ENCODE assay signal across 8 cellular contexts in genomic region chr15:81939604-81940440, GRCh38.
DNase-seq lines count a peak whose midpoint lies in the region; ATAC-seq, FAIRE-seq and TF ChIP-seq lines count a peak whose summit lies in the region.

No MANE protein-coding gene starts in this region.

- H3K27ac ChIP-seq in HEK293 (ENCODE audit: extremely low read depth, low read depth, low read length), result peak overlapping the region; percentile 54
- no peak overlapping the region for H3K27ac ChIP-seq in SU-DHL-6 (ENCODE audit: low read depth, low read length)
- no peak overlapping the region for H3K27ac ChIP-seq in hepatocyte

- ATAC-seq in GM18520 (IDR thresholded peaks at IDR 0.05; ENCODE audit: unreplicated experiment), result no peak

- no peaks in the 10 kb centered on the region for H3K79me2 ChIP-seq in SU-DHL-6 (ENCODE audit: insufficient read depth, low read length)
- no peaks in the 10 kb centered on the region for H3K79me2 ChIP-seq in hepatocyte

- H3K4me2 ChIP-seq in SU-DHL-6 (ENCODE audit: low read depth, low read length, poor library complexity, severe bottlenecking) (no peak overlapping the region), hepatocyte (no peak overlapping the region)

- CTCF ChIA-PET in HEK293 (lab: Yijun Ruan, JAX), result interaction anchor here (0.8 to 2.7 kb wide), 18 partner anchors 8 to 529 kb away, joined by 3 to 14 read pairs (median 3); no protein-coding TSS in a partner anchor

- H3K27me3 ChIP-seq in SU-DHL-6 (ENCODE audit: low read length), result no peaks in the 10 kb centered on the region
- H3K27me3 ChIP-seq in hepatocyte, result no peaks in the 10 kb centered on the region

- 22% methylated on average over 5 of the region's 5 CpGs for WGBS in hepatocyte (ENCODE audit: low lambda C conversion rate, missing lambda C conversion rate)

- no peaks in the 10 kb centered on the region for H3F3A ChIP-seq in SU-DHL-6 (ENCODE audit: insufficient read depth)

- intact Hi-C loops in head of caudate nucleus (cut with DNase I), result no loop called here

- no peak overlapping the region for H2AFZ ChIP-seq in SU-DHL-6 (ENCODE audit: low read depth, low read length, severe bottlenecking)
- no peak overlapping the region for H2AFZ ChIP-seq in hepatocyte

- H3K4me3 ChIP-seq in HEK293 (ENCODE audit: low read depth, low read length) (no peak overlapping the region), SU-DHL-6 (ENCODE audit: insufficient read depth, low read length, poor library complexity, severe bottlenecking) (no peak overlapping the region), hepatocyte (no peak overlapping the region)

- H3K4me1 ChIP-seq in HEK293 (ENCODE audit: control insufficient read depth, insufficient read depth, low read length) (peaks cover 20% of the 10 kb centered on the region), hepatocyte (ENCODE audit: insufficient read depth) (no peaks in the 10 kb centered on the region)

- H3K36me3 ChIP-seq in HEK293 (ENCODE audit: control insufficient read depth in 2 of 2, insufficient read depth in 1 of 2, low read length in 2 of 2), result no peaks in the 10 kb centered on the region
- no peaks in the 10 kb centered on the region for H3K36me3 ChIP-seq in SU-DHL-6 (ENCODE audit: low read length)
- no peaks in the 10 kb centered on the region for H3K36me3 ChIP-seq in hepatocyte (replicated peaks; ENCODE audit: insufficient read depth, low read depth)

- FAIRE-seq in frontal cortex (lab: Jason Lieb, UNC), result no peak

- H3K9me3 ChIP-seq in HEK293 (ENCODE audit: control insufficient read depth, insufficient read depth, low read depth, low read length), result no peaks in the 10 kb centered on the region
- H3K9me3 ChIP-seq in SU-DHL-6 (ENCODE audit: insufficient read depth, low read length), result no peaks in the 10 kb centered on the region
- H3K9me3 ChIP-seq in hepatocyte (ENCODE audit: low read depth), result no peaks in the 10 kb centered on the region

- DNase-seq in DMS53 (lab: John Stamatoyannopoulos, UW) (peak; percentile 65), hepatocyte (ENCODE audit: low spot score) (no peak), frontal cortex (ENCODE audit: low spot score in 2 of 2) (no peak), cerebellum (ENCODE audit: low spot score) (no peak), head of caudate nucleus (no peak)

- POLR2A ChIA-PET in HEK293 (lab: Yijun Ruan, JAX), result interaction anchor here (0.6 to 1.5 kb wide), 2 partner anchors 64 to 106 kb away, joined by 3 to 15 read pairs; partner anchors contain the start of gene MEX3B

- H3K9me2 ChIP-seq in SU-DHL-6 (replicated peaks; ENCODE audit: insufficient read depth, low read length), result no peaks in the 10 kb centered on the region
- H3K9me2 ChIP-seq in hepatocyte (replicated peaks; ENCODE audit: insufficient read depth), result no peaks in the 10 kb centered on the region

- no peak overlapping the region for H3K9ac ChIP-seq in SU-DHL-6 (ENCODE audit: low read length)

- TF ChIP-seq CTCF in HEK293 (tag by site-specific recombination; IDR thresholded peaks at IDR 0.05), result peak; percentile 43; the same call in 1 of the 2 replicates
- peak; percentile 75 for TF ChIP-seq CTCF in SU-DHL-6 (IDR thresholded peaks at IDR 0.05; ENCODE audit: insufficient read depth, low read length, poor library complexity, severe bottlenecking)
- peak; percentile 63 for TF ChIP-seq CTCF in hepatocyte (IDR thresholded peaks at IDR 0.05; ENCODE audit: poor library complexity)

- H4K20me1 ChIP-seq in SU-DHL-6 (ENCODE audit: low read depth, low read length), result no peaks in the 10 kb centered on the region
- H4K20me1 ChIP-seq in hepatocyte (ENCODE audit: insufficient read depth, poor library complexity, severe bottlenecking), result no peaks in the 10 kb centered on the region

TF ChIP-seq in HEK293, 187 proteins besides CTCF, POLR2A, EP300 and RAD21:
- TF ChIP-seq ZNF580 (tag by site-specific recombination; IDR thresholded peaks at IDR 0.05) (peak; percentile 39; the same call in 1 of the 2 replicates), SETDB1 (IDR thresholded peaks at IDR 0.05; ENCODE audit: insufficient read length, low read length) (peak; percentile 63), ZNF654 (tag by site-specific recombination; IDR thresholded peaks at IDR 0.05; ENCODE audit: low read depth) (peak; percentile 53; the same call in 1 of the 2 replicates), ZNF362 (tag by site-specific recombination; IDR thresholded peaks at IDR 0.05) (no peak)
